ENCODE assay signal across 25 cellular contexts in the genomic region with DNA sequence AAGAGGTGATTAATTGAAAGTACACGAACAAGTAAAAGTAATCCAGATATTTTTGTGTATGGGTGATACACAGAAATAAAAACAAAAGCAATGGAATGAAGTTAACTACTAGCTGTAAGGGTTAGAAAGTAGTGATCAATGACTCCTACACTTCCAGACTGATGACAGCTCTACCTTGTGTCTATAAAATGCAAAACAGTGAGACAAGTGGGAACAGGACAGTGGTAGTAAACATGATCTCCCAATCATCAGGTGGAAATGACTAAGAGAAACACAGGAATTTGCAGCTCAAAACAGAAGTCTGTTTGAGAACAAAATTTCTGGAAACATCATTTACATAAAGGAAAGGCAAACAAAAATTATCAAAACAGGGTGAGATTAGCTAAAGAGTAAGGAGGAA. TPM values are rescaled to one million over a fixed set of nuclear protein-coding genes. Genes with fewer than 3 reads are reported as not detected.
A peak's percentile ranks its signal among the peaks of the same experiment; 100 is the strongest.
DNase-seq lines count a peak whose midpoint lies in the region; ATAC-seq and TF ChIP-seq lines count a peak whose summit lies in the region.
"Had no signal": no experiment of that assay in that cellular context is flagged by ENCODE, and none has a peak within 500 bp of the region (broad histone marks: within the 10 kb centered on the region; RNA-seq: fewer than 3 reads in every experiment).

No MANE protein-coding gene starts in this region.

- H3K9me3 Mint-ChIP-seq in activated CD4-positive, alpha-beta T cell treated with anti-CD3 and anti-CD28 coated beads, Interleukin-2, amount 10 ng/mL, durations not matched to agents 24 days and 14 days = no peaks in the 10 kb centered on the region
- no peaks in the 10 kb centered on the region for H3K9me3 Mint-ChIP-seq in activated CD8-positive, alpha-beta T cell treated with anti-CD3 and anti-CD28 coated beads for 36 hours
- no peaks in the 10 kb centered on the region for H3K9me3 Mint-ChIP-seq in effector memory CD8-positive, alpha-beta T cell
- no peaks in the 10 kb centered on the region for H3K9me3 Mint-ChIP-seq in stimulated activated memory B cell treated with anti-CD40 and anti-IgM and Interleukin-4, amounts not matched to agents 10 μg/mL and 1 μg/mL and 100 μg/mL, for 72 hours
- H3K9me3 Mint-ChIP-seq: CD14-positive monocyte had no signal

- no peak for ATAC-seq in activated CD8-positive, alpha-beta T cell treated with anti-CD3 and anti-CD28 coated beads for 36 hours
- no peak for ATAC-seq in effector memory CD8-positive, alpha-beta T cell (replicated peaks)
- no peak for ATAC-seq in stimulated activated memory B cell treated with anti-CD40 and anti-IgM and Interleukin-4, amounts not matched to agents 10 μg/mL and 1 μg/mL and 100 μg/mL, for 72 hours
- no peak for ATAC-seq in esophagus mucosa

- CTCF ChIA-PET in activated CD8-positive, alpha-beta T cell treated with anti-CD3 and anti-CD28 coated beads for 36 hours (lab: Charles Lee) = interaction anchor here (0.6 kb wide), 1 partner anchor 12 kb away, joined by 3 read pairs; no protein-coding TSS in a partner anchor

- H3K27ac Mint-ChIP-seq in activated CD4-positive, alpha-beta T cell treated with anti-CD3 and anti-CD28 coated beads, Interleukin-2, amount 10 ng/mL, durations not matched to agents 24 days and 14 days = peak overlapping the region; percentile 2
- peak overlapping the region; percentile 58 for H3K27ac Mint-ChIP-seq in activated CD8-positive, alpha-beta T cell treated with anti-CD3 and anti-CD28 coated beads for 36 hours
- H3K27ac Mint-ChIP-seq in effector memory CD8-positive, alpha-beta T cell = peak overlapping the region; percentile 0 to 5
- H3K27ac Mint-ChIP-seq in stimulated activated memory B cell treated with anti-CD40 and anti-IgM and Interleukin-4, amounts not matched to agents 10 μg/mL and 1 μg/mL and 100 μg/mL, for 72 hours = peak overlapping the region; percentile 15
- H3K27ac Mint-ChIP-seq: CD14-positive monocyte had no signal

- DNase-seq in activated CD4-positive, alpha-beta T cell treated with anti-CD3 and anti-CD28 coated beads, Interleukin-2, amount 10 ng/mL, durations not matched to agents 24 days and 14 days = no peak
- DNase-seq in activated CD4-positive, alpha-beta T cell treated with anti-CD3 and anti-CD28 coated beads, Interleukin-2, amount 50 U/mL, for 1 hour = no peak
- DNase-seq in activated CD8-positive, alpha-beta T cell treated with anti-CD3 and anti-CD28 coated beads for 36 hours = no peak
- no peak for DNase-seq in effector memory CD8-positive, alpha-beta T cell
- DNase-seq in stimulated activated CD4-positive, alpha-beta T cell treated with anti-CD3 and anti-CD28 coated beads, Interleukin-4, amount 100 ng/mL, for 24 hours = no peak
- DNase-seq: 8988T, ACHN, BE2C, DMS153, DND-41, HCEC 1CT, Karpas-422, NCI-H1092 treated with DMSO at 0.1 percent for 48 hours, NCI-H1436, NCI-H187, NCI-H2081 treated with DMSO at 0.1 percent for 48 hours, NCI-H2171, NCI-H226, NCI-H510A, NCI-H69, RPMI8226, SHP77 had no signal

- POLR2A ChIA-PET in activated CD8-positive, alpha-beta T cell treated with anti-CD3 and anti-CD28 coated beads for 36 hours (lab: Charles Lee) = no interaction called here

- peaks cover 45% of the 10 kb centered on the region for H3K36me3 Mint-ChIP-seq in activated CD4-positive, alpha-beta T cell treated with anti-CD3 and anti-CD28 coated beads, Interleukin-2, amount 10 ng/mL, durations not matched to agents 24 days and 14 days (ENCODE audit: low read depth)
- H3K36me3 Mint-ChIP-seq in activated CD8-positive, alpha-beta T cell treated with anti-CD3 and anti-CD28 coated beads for 36 hours (ENCODE audit: low read depth) = peaks cover 43% of the 10 kb centered on the region
- H3K36me3 Mint-ChIP-seq in effector memory CD8-positive, alpha-beta T cell (ENCODE audit: insufficient read depth) = peaks cover 56% of the 10 kb centered on the region
- peaks cover 28% of the 10 kb centered on the region for H3K36me3 Mint-ChIP-seq in stimulated activated memory B cell treated with anti-CD40 and anti-IgM and Interleukin-4, amounts not matched to agents 10 μg/mL and 1 μg/mL and 100 μg/mL, for 72 hours

- no peak overlapping the region for H3K4me3 Mint-ChIP-seq in activated CD4-positive, alpha-beta T cell treated with anti-CD3 and anti-CD28 coated beads, Interleukin-2, amount 10 ng/mL, durations not matched to agents 24 days and 14 days
- H3K4me3 Mint-ChIP-seq in activated CD8-positive, alpha-beta T cell treated with anti-CD3 and anti-CD28 coated beads for 36 hours = no peak overlapping the region
- no peak overlapping the region for H3K4me3 Mint-ChIP-seq in effector memory CD8-positive, alpha-beta T cell
- H3K4me3 Mint-ChIP-seq in stimulated activated memory B cell treated with anti-CD40 and anti-IgM and Interleukin-4, amounts not matched to agents 10 μg/mL and 1 μg/mL and 100 μg/mL, for 72 hours = no peak overlapping the region
- H3K4me3 Mint-ChIP-seq: CD14-positive monocyte had no signal

- intact Hi-C loops in activated CD4-positive, alpha-beta T cell treated with anti-CD3 and anti-CD28 coated beads, Interleukin-2, amount 10 ng/mL, durations not matched to agents 24 days and 14 days (cut with micrococcal nuclease) = no loop called here
- intact Hi-C loops in activated CD8-positive, alpha-beta T cell treated with anti-CD3 and anti-CD28 coated beads for 36 hours (cut with micrococcal nuclease) = no loop called here

- H3K27me3 Mint-ChIP-seq in activated CD4-positive, alpha-beta T cell treated with anti-CD3 and anti-CD28 coated beads, Interleukin-2, amount 10 ng/mL, durations not matched to agents 24 days and 14 days = no peaks in the 10 kb centered on the region
- H3K27me3 Mint-ChIP-seq in activated CD8-positive, alpha-beta T cell treated with anti-CD3 and anti-CD28 coated beads for 36 hours = no peaks in the 10 kb centered on the region
- H3K27me3 Mint-ChIP-seq in effector memory CD8-positive, alpha-beta T cell = no peaks in the 10 kb centered on the region
- no peaks in the 10 kb centered on the region for H3K27me3 Mint-ChIP-seq in stimulated activated memory B cell treated with anti-CD40 and anti-IgM and Interleukin-4, amounts not matched to agents 10 μg/mL and 1 μg/mL and 100 μg/mL, for 72 hours

- TF ChIP-seq CTCF in activated CD8-positive, alpha-beta T cell treated with anti-CD3 and anti-CD28 coated beads for 36 hours (IDR thresholded peaks at IDR 0.05) = no peak

- peaks cover 15% of the 10 kb centered on the region for H3K4me1 Mint-ChIP-seq in activated CD4-positive, alpha-beta T cell treated with anti-CD3 and anti-CD28 coated beads, Interleukin-2, amount 10 ng/mL, durations not matched to agents 24 days and 14 days
- peaks cover 22% of the 10 kb centered on the region for H3K4me1 Mint-ChIP-seq in activated CD8-positive, alpha-beta T cell treated with anti-CD3 and anti-CD28 coated beads for 36 hours (ENCODE audit: low read depth)
- peaks cover 5 to 43% of the 10 kb centered on the region in 2 donors for H3K4me1 Mint-ChIP-seq in effector memory CD8-positive, alpha-beta T cell (ENCODE audit: low read depth in 2 of 2)
- H3K4me1 Mint-ChIP-seq in stimulated activated memory B cell treated with anti-CD40 and anti-IgM and Interleukin-4, amounts not matched to agents 10 μg/mL and 1 μg/mL and 100 μg/mL, for 72 hours = peaks cover 7% of the 10 kb centered on the region

RNA-seq across cellular contexts. Expression of gene KDM5D, which starts 10.1 kb away (rescaled TPM):
- total RNA-seq in activated CD4-positive, alpha-beta T cell treated with anti-CD3 and anti-CD28 coated beads, Interleukin-2, amount 10 ng/mL, durations not matched to agents 24 days and 14 days = 41.2 and 43.6 TPM in 2 replicates
- total RNA-seq in activated CD8-positive, alpha-beta T cell treated with anti-CD3 and anti-CD28 coated beads for 36 hours = 10 to 100 TPM; 22.6 to 25.2 TPM
- not detected for total RNA-seq in esophagus mucosa

Comparison
In these comparisons a context has a peak if more than half of its experiments do, and no peak if none do; other contexts are left out.
1. H3K27ac Mint-ChIP-seq: peak in every context shown above with its lines; median percentile 58 in activated CD8-positive, alpha-beta T cell treated with anti-CD3 and anti-CD28 coated beads for 36 hours; 15 in stimulated activated memory B cell treated with anti-CD40 and anti-IgM and Interleukin-4, amounts not matched to agents 10 μg/mL and 1 μg/mL and 100 μg/mL, for 72 hours; 2 in effector memory CD8-positive, alpha-beta T cell; 2 in activated CD4-positive, alpha-beta T cell treated with anti-CD3 and anti-CD28 coated beads, Interleukin-2, amount 10 ng/mL, durations not matched to agents 24 days and 14 days.